Comparison of ENCODE assay signal across 8 cellular contexts in genomic region chr12:120438495-120439198, GRCh38. TPM values are rescaled to one million over a fixed set of nuclear protein-coding genes. Genes with fewer than 3 reads are reported as not detected.
A peak's percentile ranks its signal among the peaks of the same experiment; 100 is the strongest.
DNase-seq lines count a peak whose midpoint lies in the region; ATAC-seq and TF ChIP-seq lines count a peak whose summit lies in the region.

No MANE protein-coding gene starts in this region.

- no peak for DNase-seq in heart left ventricle
- DNase-seq in Right ventricle myocardium inferior (ENCODE audit: missing footprints) = no peak
- peak; percentile 11 for DNase-seq in adipocyte (ENCODE audit: low read depth)
- DNase-seq in left colon = no peak
- DNase-seq in thyroid gland = no peak
- DNase-seq in hepatic stellate cell (ENCODE audit: low spot score) = no peak
- no peak for DNase-seq in KBM-7

- ATAC-seq in heart left ventricle (peak in 3 of 4 donors; percentile 6 to 17 (median 13)), Right ventricle myocardium inferior (no peak), left colon (peak; percentile 20), GM19397 (IDR thresholded peaks at IDR 0.05; ENCODE audit: unreplicated experiment) (no peak)

- H3K4me3 ChIP-seq in heart left ventricle (peak overlapping the region; percentile 62 to 97 (median 83)), adipocyte (ENCODE audit: low read length) (peak overlapping the region; percentile 93), thyroid gland (replicated peaks in 1 of 3) (peak overlapping the region; percentile 19 to 75 (median 21))

- WGBS in heart left ventricle, 4 donors = 23 to 34% (median 31%) methylated on average over 17 of the region's 17 CpGs
- WGBS in thyroid gland, 2 donors = 32 to 37% methylated on average over 17 of the region's 17 CpGs

- H3K9me3 ChIP-seq in heart left ventricle = no peaks in the 10 kb centered on the region
- H3K9me3 ChIP-seq in adipocyte (ENCODE audit: control insufficient read depth, low read length) = no peaks in the 10 kb centered on the region
- no peaks in the 10 kb centered on the region for H3K9me3 ChIP-seq in thyroid gland

- TF ChIP-seq CTCF in heart left ventricle (IDR thresholded peaks at IDR 0.05) (no peak), thyroid gland (IDR thresholded peaks at IDR 0.05) (no peak)

- peaks cover 0 to 23% (median 16%) of the 10 kb centered on the region in 12 donors for H3K4me1 ChIP-seq in heart left ventricle
- H3K4me1 ChIP-seq in adipocyte (ENCODE audit: control insufficient read depth, insufficient read depth, low read length) = peaks cover 13% of the 10 kb centered on the region
- H3K4me1 ChIP-seq in thyroid gland = peaks cover 13 to 14% of the 10 kb centered on the region in 2 donors

- TF ChIP-seq POLR2A in heart left ventricle (IDR thresholded peaks at IDR 0.05) = no peak
- no peak for TF ChIP-seq POLR2A in thyroid gland (IDR thresholded peaks at IDR 0.05)

- H3K9ac ChIP-seq in adipocyte (ENCODE audit: low read length) = peak overlapping the region; percentile 88

- H3K27ac ChIP-seq in heart left ventricle (peak overlapping the region; percentile 76 to 92 (median 88)), thyroid gland (peak overlapping the region in 1 of 3 donors; percentile 71)

- H3K27me3 ChIP-seq in heart left ventricle (no peaks in the 10 kb centered on the region), adipocyte (replicated peaks; ENCODE audit: control insufficient read depth, insufficient read depth, low read length) (no peaks in the 10 kb centered on the region), thyroid gland (no peaks in the 10 kb centered on the region)

- in situ Hi-C loops in KBM-7 (cut with MboI; ENCODE audit: low pct_unique_long_range_greater_than_20kb, low sequenced_read_pairs) = no loop called here

- intact Hi-C loops in heart left ventricle (cut with DNase I) (loop anchor here in 2 of 10 donors (2.0 to 10.0 kb wide), 3 partner anchors 58 to 210 kb away; partner anchors contain the start of genes DYNLL1 (in 1 of the 2) and PLA2G1B (in 1 of the 2)), Right ventricle myocardium inferior (cut with DNase I) (loop anchor here (2.0 kb wide), 1 partner anchor 90 kb away; the partner anchor contains the start of gene COQ5), left colon (cut with DNase I, micrococcal nuclease) (no loop called here), thyroid gland (cut with DNase I) (no loop called here)

- H3K36me3 ChIP-seq in heart left ventricle = peaks cover 0 to 44% (median 38%) of the 10 kb centered on the region in 9 donors
- H3K36me3 ChIP-seq in adipocyte (ENCODE audit: control insufficient read depth, insufficient read depth, low read length, severe bottlenecking) = peaks cover 15% of the 10 kb centered on the region
- H3K36me3 ChIP-seq in thyroid gland = peaks cover 13 to 18% of the 10 kb centered on the region in 2 donors

RNA-seq across cellular contexts. Expression of gene COX6A1, which starts 0.7 kb away (rescaled TPM):
- total RNA-seq in heart left ventricle = 100 to 1,000 TPM; 117 to 318 (median 172) TPM
- polyA plus RNA-seq in heart left ventricle = 100 to 1,000 TPM; 531 to 708 TPM
- 135 TPM for total RNA-seq in Right ventricle myocardium inferior
- 1,000 to 10,000 TPM in 1 of 2 donors, 100 to 1,000 TPM in 1; 936 to 1,140 TPM for total RNA-seq in left colon
- total RNA-seq in thyroid gland = 1,000 to 10,000 TPM in 1 of 4 donors, 100 to 1,000 TPM in 3; 511 to 1,033 (median 687) TPM

RNA-seq across cellular contexts. Expression of gene TRIAP1, which starts 7.5 kb away (rescaled TPM):
- total RNA-seq in heart left ventricle = 10 to 100 TPM in 8 of 9 donors, 1 to 10 TPM in 1; 6.4 to 17.6 (median 14.9) TPM
- polyA plus RNA-seq in heart left ventricle = 10 to 100 TPM; 18.0 to 34.9 TPM
- total RNA-seq in Right ventricle myocardium inferior = 16.1 TPM
- total RNA-seq in left colon = 10 to 100 TPM; 14.1 to 20.1 TPM
- total RNA-seq in thyroid gland = 10 to 100 TPM in 2 of 4 donors, 1 to 10 TPM in 2; 8.1 to 15.2 (median 12.2) TPM

RNA-seq across cellular contexts. Expression of gene GATC, which starts 7.6 kb away (rescaled TPM):
- total RNA-seq in heart left ventricle = 10 to 100 TPM in 7 of 9 donors, 1 to 10 TPM in 2; 8.5 to 18.0 (median 11.8) TPM
- 10 to 100 TPM in 1 of 2 donors, 1 to 10 TPM in 1; 5.4 to 11.5 TPM for polyA plus RNA-seq in heart left ventricle
- total RNA-seq in Right ventricle myocardium inferior = 12.1 TPM
- total RNA-seq in left colon = 10 to 100 TPM; 18.9 to 32.7 TPM
- total RNA-seq in thyroid gland = 10 to 100 TPM; 32.4 to 38.4 (median 36.6) TPM

RNA-seq across cellular contexts. Expression of gene SRSF9, which starts 30.9 kb away (rescaled TPM):
- total RNA-seq in heart left ventricle (10 to 100 TPM; 14.8 to 67.1 (median 33.7) TPM), Right ventricle myocardium inferior (40.1 TPM), left colon (100 to 1,000 TPM; 135 to 143 TPM), thyroid gland (100 to 1,000 TPM in 1 of 4 donors, 10 to 100 TPM in 3; 64.5 to 107 (median 79.9) TPM)
- polyA plus RNA-seq in heart left ventricle = 10 to 100 TPM; 27.2 to 39.1 TPM

RNA-seq across cellular contexts. Expression of gene DYNLL1, which starts 57.3 kb away (rescaled TPM):
- total RNA-seq in heart left ventricle (100 to 1,000 TPM in 8 of 9 donors, 10 to 100 TPM in 1; 92.2 to 269 (median 120) TPM), Right ventricle myocardium inferior (166 TPM), left colon (100 to 1,000 TPM; 338 to 371 TPM), thyroid gland (100 to 1,000 TPM; 128 to 265 (median 232) TPM)
- 100 to 1,000 TPM; 164 to 320 TPM for polyA plus RNA-seq in heart left ventricle

Comparison
In these comparisons a context has a peak if more than half of its experiments do, and no peak if none do; other contexts are left out.
1. ATAC-seq: peak in heart left ventricle (3 of 4) and left colon (single experiment); none in Right ventricle myocardium inferior (single experiment) and GM19397 (single experiment).
2. H3K4me3 ChIP-seq: peak in every context shown above with its lines; median percentile 93 in adipocyte; 83 in heart left ventricle; 21 in thyroid gland.